Comparison of ENCODE assay signal across 8 cellular contexts in the genomic region with DNA sequence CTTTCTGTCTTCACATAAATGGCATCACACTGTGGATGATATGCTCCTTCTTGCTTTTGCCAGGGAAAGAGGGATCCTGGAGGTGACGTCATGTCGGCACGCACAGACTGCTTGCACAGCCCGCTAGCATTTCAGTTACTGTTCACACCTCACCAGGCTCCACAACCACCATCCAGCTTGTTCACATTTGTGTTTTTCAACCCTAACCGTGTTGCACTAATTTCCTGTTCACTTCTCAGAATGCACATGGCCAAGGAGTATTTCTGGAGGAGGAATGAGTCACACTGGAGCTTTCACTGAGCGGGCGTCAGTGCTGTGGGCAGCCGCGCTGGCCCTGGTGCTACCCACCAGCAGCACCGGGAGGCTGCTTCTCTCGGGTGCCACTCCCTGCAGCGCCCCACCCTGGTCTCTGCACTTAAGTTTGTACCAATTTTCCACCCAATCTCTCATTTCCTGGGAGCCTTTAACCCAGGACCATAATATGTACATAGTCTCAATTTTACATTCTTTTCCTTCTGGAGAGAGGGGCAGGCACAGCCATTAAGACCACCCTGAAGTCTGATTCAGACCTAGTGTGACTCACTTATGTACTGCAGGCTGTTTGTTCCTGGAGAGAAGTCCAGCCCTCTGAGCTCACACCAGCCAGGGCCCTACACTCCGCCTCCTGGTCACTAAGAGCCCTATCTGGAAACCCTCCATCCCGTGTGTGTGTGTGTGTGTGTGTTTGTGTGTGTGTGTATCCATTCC.
DNase-seq lines count a peak whose midpoint lies in the region; ATAC-seq, FAIRE-seq and TF ChIP-seq lines count a peak whose summit lies in the region.

No MANE protein-coding gene starts in this region.

- no peaks in the 10 kb centered on the region for H3K9me3 ChIP-seq in left lung

- peaks cover 0 to 11% of the 10 kb centered on the region in 2 donors for H3K36me3 ChIP-seq in left lung

- TF ChIP-seq POLR2A in GM12892 (IDR thresholded peaks at IDR 0.05; ENCODE audit: low read depth, low read length): peak; percentile 29; the same call in 1 of the 2 replicates

- in situ Hi-C loops in astrocyte of the cerebellum (cut with HindIII; ENCODE audit: low sequenced_read_pairs): no loop called here

- no peak overlapping the region for H3K4me3 ChIP-seq in astrocyte of the cerebellum (ENCODE audit: low read depth, low read length)
- no peak overlapping the region for H3K4me3 ChIP-seq in left lung

- peaks cover 22 to 99% of the 10 kb centered on the region in 2 donors for H3K4me1 ChIP-seq in left lung

- H3K27me3 ChIP-seq in left lung: no peaks in the 10 kb centered on the region

- TF ChIP-seq CTCF in astrocyte of the cerebellum (IDR thresholded peaks at IDR 0.05; ENCODE audit: low read depth, low read length, missing control alignments) (peak; percentile 30), left lung (IDR thresholded peaks at IDR 0.05) (no peak), GM20000 (IDR thresholded peaks at IDR 0.05; ENCODE audit: extremely low read depth, missing control alignments) (no peak)

- peak; percentile 80 for FAIRE-seq in GM12892 (lab: Jason Lieb, UNC)

- intact Hi-C loops in left lung (cut with DNase I): loop anchor here in 1 of 2 donors (10.0 kb wide), 1 partner anchor 47 kb away; no protein-coding TSS in a partner anchor

- peak overlapping the region; percentile 68 to 97 for H3K27ac ChIP-seq in left lung

- no peak for DNase-seq in GM12892 (ENCODE audit: insufficient read length)
- DNase-seq in T-helper 2 cell: peak in 4 of 5 experiments; percentile 44 to 97 (median 62)
- DNase-seq in astrocyte of the cerebellum (ENCODE audit: low read depth): peak; percentile 76
- peak; percentile 78 to 92 for DNase-seq in left lung
- peak in 2 of 3 experiments; percentile 39 to 46 for DNase-seq in stimulated activated CD4-positive, alpha-beta T cell treated with anti-CD3 and anti-CD28 coated beads, TNF-alpha, amount 100 ng/mL, for 4 hours (ENCODE audit: low read depth in 3 of 3)
- DNase-seq in GM20000 (ENCODE audit: low spot score): no peak

- ATAC-seq in HG03135 (IDR thresholded peaks at IDR 0.05; ENCODE audit: unreplicated experiment) (peak; percentile 43), left lung (peak; percentile 69), HG03095 (IDR thresholded peaks at IDR 0.05; ENCODE audit: unreplicated experiment) (no peak)

Comparison
In these comparisons a context has a peak if more than half of its experiments do, and no peak if none do; other contexts are left out.
1. DNase-seq: peak in T-helper 2 cell (4 of 5), astrocyte of the cerebellum (single experiment), left lung (2 of 2) and stimulated activated CD4-positive, alpha-beta T cell treated with anti-CD3 and anti-CD28 coated beads, TNF-alpha, amount 100 ng/mL, for 4 hours (2 of 3); none in GM12892 (single experiment) and GM20000 (single experiment).